ENCODE assay signal across 1 cellular context in genomic region chr16:73888840-73889577, GRCh38.
TF ChIP-seq lines count a peak whose summit lies in the region.

No MANE protein-coding gene starts in this region.

TF ChIP-seq in SK-N-SH treated with all-trans-retinoic acid at 6 μM for 48 hours, 23 proteins besides CTCF, POLR2A, EP300 and RAD21 (continued from another document):
- TF ChIP-seq CREB5 (CRISPR knock-in tag; IDR thresholded peaks at IDR 0.05; ENCODE audit: low read depth) (no peak), SNAI2 (CRISPR knock-in tag; IDR thresholded peaks at IDR 0.05) (no peak), TCF4 (CRISPR knock-in tag; IDR thresholded peaks at IDR 0.05; ENCODE audit: borderline replicate concordance) (no peak), ZFP3 (CRISPR knock-in tag; IDR thresholded peaks at IDR 0.05) (no peak)
- TF ChIP-seq, protein P1, sequence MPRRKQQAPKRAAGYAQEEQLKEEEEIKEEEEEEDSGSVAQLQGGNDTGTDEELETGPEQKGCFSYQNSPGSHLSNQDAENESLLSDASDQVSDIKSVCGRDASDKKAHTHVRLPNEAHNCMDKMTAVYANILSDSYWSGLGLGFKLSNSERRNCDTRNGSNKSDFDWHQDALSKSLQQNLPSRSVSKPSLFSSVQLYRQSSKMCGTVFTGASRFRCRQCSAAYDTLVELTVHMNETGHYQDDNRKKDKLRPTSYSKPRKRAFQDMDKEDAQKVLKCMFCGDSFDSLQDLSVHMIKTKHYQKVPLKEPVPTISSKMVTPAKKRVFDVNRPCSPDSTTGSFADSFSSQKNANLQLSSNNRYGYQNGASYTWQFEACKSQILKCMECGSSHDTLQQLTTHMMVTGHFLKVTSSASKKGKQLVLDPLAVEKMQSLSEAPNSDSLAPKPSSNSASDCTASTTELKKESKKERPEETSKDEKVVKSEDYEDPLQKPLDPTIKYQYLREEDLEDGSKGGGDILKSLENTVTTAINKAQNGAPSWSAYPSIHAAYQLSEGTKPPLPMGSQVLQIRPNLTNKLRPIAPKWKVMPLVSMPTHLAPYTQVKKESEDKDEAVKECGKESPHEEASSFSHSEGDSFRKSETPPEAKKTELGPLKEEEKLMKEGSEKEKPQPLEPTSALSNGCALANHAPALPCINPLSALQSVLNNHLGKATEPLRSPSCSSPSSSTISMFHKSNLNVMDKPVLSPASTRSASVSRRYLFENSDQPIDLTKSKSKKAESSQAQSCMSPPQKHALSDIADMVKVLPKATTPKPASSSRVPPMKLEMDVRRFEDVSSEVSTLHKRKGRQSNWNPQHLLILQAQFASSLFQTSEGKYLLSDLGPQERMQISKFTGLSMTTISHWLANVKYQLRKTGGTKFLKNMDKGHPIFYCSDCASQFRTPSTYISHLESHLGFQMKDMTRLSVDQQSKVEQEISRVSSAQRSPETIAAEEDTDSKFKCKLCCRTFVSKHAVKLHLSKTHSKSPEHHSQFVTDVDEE (CRISPR knock-in tag; IDR thresholded peaks at IDR 0.05): no peak
